In the genomic region with DNA sequence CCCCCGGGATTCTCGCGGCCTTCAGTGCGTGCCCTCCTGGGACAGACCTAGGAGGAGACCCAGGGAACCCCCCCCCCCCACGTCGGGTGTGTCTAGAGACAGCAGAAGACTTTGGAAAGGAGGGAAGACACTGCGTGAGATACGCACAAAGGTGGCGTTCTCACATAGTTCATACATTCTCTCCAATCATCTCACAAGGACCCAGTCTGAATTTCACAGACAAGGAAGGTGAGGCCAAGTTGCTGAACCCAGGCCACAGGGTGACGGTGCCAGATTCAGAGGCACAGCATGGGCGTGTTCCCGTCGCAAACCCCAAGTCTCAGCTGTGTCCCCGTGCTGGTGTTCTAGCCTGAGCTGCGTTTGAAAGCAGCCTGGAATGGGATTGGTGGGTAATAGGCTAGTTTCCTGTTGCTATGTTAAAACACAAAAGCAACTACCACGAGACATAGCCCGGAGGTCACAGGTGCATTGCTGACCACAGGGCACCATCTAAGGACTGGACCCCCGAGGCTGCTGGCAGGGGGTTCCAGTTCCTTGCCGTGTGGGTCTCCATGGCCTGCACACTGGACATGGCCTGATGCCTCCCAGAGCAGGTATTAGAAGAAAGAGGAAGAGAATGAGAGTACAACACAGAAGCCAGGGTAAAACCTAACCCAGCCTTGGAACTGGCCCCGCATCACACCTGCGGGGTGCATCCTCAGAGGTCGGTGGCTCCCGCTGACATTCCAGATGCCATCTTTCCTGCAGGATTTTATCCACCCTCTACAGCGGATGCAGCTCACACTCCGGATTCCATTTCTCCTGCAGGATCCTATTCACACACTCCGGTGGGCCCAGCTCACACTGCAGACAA, we compare ENCODE assay signal across 8 cellular contexts. TPM values are rescaled to one million over a fixed set of nuclear protein-coding genes. Genes with fewer than 3 reads are reported as not detected.
DNase-seq lines count a peak whose midpoint lies in the region; ATAC-seq and TF ChIP-seq lines count a peak whose summit lies in the region.
"Had no signal": no experiment of that assay in that cellular context is flagged by ENCODE, and none has a peak within 500 bp of the region (broad histone marks: within the 10 kb centered on the region; RNA-seq: fewer than 3 reads in every experiment).

No MANE protein-coding gene starts in this region.

- 90% methylated on average over 20 of the region's 26 CpGs for WGBS in mammary epithelial cell (ENCODE audit: low coverage, missing lambda C conversion rate)

- no peaks in the 10 kb centered on the region for H3K27me3 ChIP-seq in mammary epithelial cell (ENCODE audit: insufficient read depth, low read length)
- peaks cover 0 to 2% of the 10 kb centered on the region in 2 donors for H3K27me3 ChIP-seq in stomach smooth muscle (ENCODE audit: control insufficient read depth in 1 of 2, insufficient read depth in 2 of 2, low read length in 2 of 2)

- TSS peak; percentile 5 for BruUV-seq in mammary epithelial cell (replicated peaks; lab: Mats Ljungman, UMichigan)

- H3K4me3 ChIP-seq in LNCaP clone FGC (ENCODE audit: low read depth, low read length): peak overlapping the region; percentile 52
- peak overlapping the region in 1 of 3 experiments; percentile 71 for H3K4me3 ChIP-seq in mammary epithelial cell (replicated peaks in 1 of 3; ENCODE audit: insufficient read depth in 1 of 3, low read depth in 2 of 3, low read length in 3 of 3)
- peak overlapping the region; percentile 48 to 79 for H3K4me3 ChIP-seq in stomach smooth muscle (ENCODE audit: low read length in 2 of 2)

- H3K9ac ChIP-seq in mammary epithelial cell (ENCODE audit: insufficient read depth, low read length) (no peak overlapping the region), stomach smooth muscle (ENCODE audit: low read length in 2 of 2) (peak overlapping the region; percentile 71 to 76)

- intact Hi-C loops in mammary epithelial cell (cut with micrococcal nuclease): no loop called here

- DNase-seq in LNCaP clone FGC (ENCODE audit: low read depth): no peak
- DNase-seq in mammary epithelial cell: no peak
- DNase-seq in left lobe of liver (ENCODE audit: low spot score): peak; percentile 40
- DNase-seq in stimulated activated naive CD8-positive, alpha-beta T cell treated with anti-CD3 and anti-CD28 coated beads, Interleukin-15, Interleukin-2, amounts not matched to agents 100 U/mL and 50 U/mL, for 24 hours: no peak
- DNase-seq: activated gamma-delta T cell had no signal

- ATAC-seq in left lobe of liver: no peak
- ATAC-seq in GM21515 (IDR thresholded peaks at IDR 0.05; ENCODE audit: unreplicated experiment): no peak
- ATAC-seq in stimulated activated naive CD8-positive, alpha-beta T cell treated with anti-CD3 and anti-CD28 coated beads, Interleukin-15, Interleukin-2, amounts not matched to agents 100 U/mL and 50 U/mL, for 24 hours: no peak
- no peak for ATAC-seq in GM19397 (IDR thresholded peaks at IDR 0.05; ENCODE audit: unreplicated experiment)

- CTCF ChIA-PET in mammary epithelial cell (lab: Charles Lee; ENCODE audit: low non-redundant PET): no interaction called here

- TF ChIP-seq CTCF in LNCaP clone FGC (IDR thresholded peaks at IDR 0.05; ENCODE audit: control insufficient read depth, extremely low read depth, insufficient read depth) (no peak), mammary epithelial cell (conservative IDR thresholded peaks at IDR 0.05 in 1 of 2, IDR thresholded peaks at IDR 0.05 in 1 of 2; ENCODE audit: extremely low read depth in 1 of 2, insufficient read depth in 1 of 2, low read depth in 1 of 2, low read length in 2 of 2) (no peak)

- no peaks in the 10 kb centered on the region for H4K20me1 ChIP-seq in mammary epithelial cell (ENCODE audit: insufficient read depth, low read length)

- in situ Hi-C loops in mammary epithelial cell (cut with MboI; ENCODE audit: low sequenced_read_pairs in 2 of 2): loop anchor here (10.0 kb wide), 2 partner anchors 151 to 191 kb away; no protein-coding TSS in a partner anchor

- dilution Hi-C loops in mammary epithelial cell (cut with HindIII; ENCODE audit: low sequenced_read_pairs): no loop called here

- peak overlapping the region; percentile 87 for H3K4me2 ChIP-seq in mammary epithelial cell (ENCODE audit: insufficient read depth, low read depth, low read length)

- H2AFZ ChIP-seq in mammary epithelial cell (ENCODE audit: low read depth, low read length): no peak overlapping the region

- H3K9me3 ChIP-seq in mammary epithelial cell (replicated peaks; ENCODE audit: insufficient read depth, low read length) (no peaks in the 10 kb centered on the region), stomach smooth muscle (ENCODE audit: control insufficient read depth in 2 of 2, low read length in 2 of 2) (no peaks in the 10 kb centered on the region)

- H3K27ac ChIP-seq in mammary epithelial cell (ENCODE audit: insufficient read depth, low read depth, low read length) (no peak overlapping the region), stomach smooth muscle (ENCODE audit: low read length) (peak overlapping the region; percentile 84)

- H3K79me2 ChIP-seq in mammary epithelial cell (ENCODE audit: insufficient read depth, low read length): peaks cover 24% of the 10 kb centered on the region

- H3K36me3 ChIP-seq in mammary epithelial cell (ENCODE audit: insufficient read depth, low read length) (no peaks in the 10 kb centered on the region), stomach smooth muscle (ENCODE audit: control insufficient read depth in 2 of 2, insufficient read depth in 2 of 2, low read length in 2 of 2) (no peaks in the 10 kb centered on the region)

- H3K4me1 ChIP-seq in mammary epithelial cell (ENCODE audit: insufficient read depth, low read length): peaks cover 16% of the 10 kb centered on the region
- peaks cover 42% of the 10 kb centered on the region for H3K4me1 ChIP-seq in stomach smooth muscle (ENCODE audit: control insufficient read depth, insufficient read depth, low read length)

RNA-seq across cellular contexts. Expression of gene PXDN, which starts 1.1 kb away (rescaled TPM):
- total RNA-seq in mammary epithelial cell (100 to 1,000 TPM in 1 of 2 donors, 10 to 100 TPM in 1; 99.8 to 103 TPM), left lobe of liver (9.4 TPM)
- polyA plus RNA-seq in mammary epithelial cell: 99.0 TPM
- polyA minus RNA-seq in mammary epithelial cell: 120 TPM
